In genomic region chr2:600542-601386, GRCh38 we compare ENCODE assay signal across 1 cellular context.
TF ChIP-seq lines count a peak whose summit lies in the region.

No MANE protein-coding gene starts in this region.

TF ChIP-seq in SK-N-SH, 30 proteins besides CTCF, POLR2A, EP300 and RAD21 (continued from another document):
- no peak for TF ChIP-seq FOXM1 (IDR thresholded peaks at IDR 0.05; ENCODE audit: low read depth)
- TF ChIP-seq RFX5 (IDR thresholded peaks at IDR 0.05; ENCODE audit: low read length) = no peak
- no peak for TF ChIP-seq TCF12 (IDR thresholded peaks at IDR 0.05)
- no peak for TF ChIP-seq NRF1 (IDR thresholded peaks at IDR 0.05; ENCODE audit: low read depth, low read length)
